9 cellular contexts compared by ENCODE assay signal in genomic region chr22:24996420-24996952, GRCh38.
DNase-seq lines count a peak whose midpoint lies in the region; ATAC-seq and TF ChIP-seq lines count a peak whose summit lies in the region.
"Had no signal": no experiment of that assay in that cellular context is flagged by ENCODE, and none has a peak within 500 bp of the region (broad histone marks: within the 10 kb centered on the region; RNA-seq: fewer than 3 reads in every experiment).

No MANE protein-coding gene starts in this region.

- H3K27ac Mint-ChIP-seq in nephron progenitor cell: peak overlapping the region; percentile 99
- H3K27ac Mint-ChIP-seq: activated naive CD8-positive, alpha-beta T cell had no signal

- no peak overlapping the region for H3K4me3 ChIP-seq in epithelial cell of esophagus (ENCODE audit: low read length)

- peaks cover 4% of the 10 kb centered on the region for H3K36me3 Mint-ChIP-seq in nephron progenitor cell (ENCODE audit: low read depth)
- H3K36me3 Mint-ChIP-seq: activated naive CD8-positive, alpha-beta T cell had no signal

- DNase-seq in ELF-1 (ENCODE audit: low read depth, low spot score) (peak; percentile 98), NCI-H524 treated with DMSO at 0.1 percent for 48 hours (lab: John Stamatoyannopoulos, UW) (peak; percentile 96), epithelial cell of esophagus (ENCODE audit: low read depth) (peak; percentile 42), nephron progenitor cell (peak; percentile 64), DMS79 (lab: John Stamatoyannopoulos, UW) (no peak), C1 segment of cervical spinal cord (lab: John Stamatoyannopoulos, UW) (no peak)

- peaks cover 65% of the 10 kb centered on the region for H3K4me1 Mint-ChIP-seq in nephron progenitor cell

- no peaks in the 10 kb centered on the region for H3K9me3 Mint-ChIP-seq in nephron progenitor cell

- no peaks in the 10 kb centered on the region for H3K27me3 Mint-ChIP-seq in nephron progenitor cell (ENCODE audit: low read depth, poor library complexity)

- TF ChIP-seq CTCF in epithelial cell of esophagus (IDR thresholded peaks at IDR 0.05; ENCODE audit: insufficient read depth, low read depth, low read length, missing control alignments) (no peak), nephron progenitor cell (IDR thresholded peaks at IDR 0.05) (no peak)

- ATAC-seq in HG03354 (IDR thresholded peaks at IDR 0.05; ENCODE audit: poor library complexity, severe bottlenecking, unreplicated experiment) (no peak), HG02981 (IDR thresholded peaks at IDR 0.05; ENCODE audit: unreplicated experiment) (no peak)

- H3K4me3 Mint-ChIP-seq in nephron progenitor cell: peak overlapping the region; percentile 46
- H3K4me3 Mint-ChIP-seq: activated naive CD8-positive, alpha-beta T cell had no signal

Comparison
In these comparisons a context has a peak if more than half of its experiments do, and no peak if none do; other contexts are left out.
1. DNase-seq: peak in ELF-1 (single experiment), NCI-H524 treated with DMSO at 0.1 percent for 48 hours (single experiment), epithelial cell of esophagus (single experiment) and nephron progenitor cell (single experiment); none in DMS79 (single experiment) and C1 segment of cervical spinal cord (0 of 14).